ENCODE assay signal across 9 cellular contexts in genomic region chr6:110409794-110410193, GRCh38. TPM values are rescaled to one million over a fixed set of nuclear protein-coding genes. Genes with fewer than 3 reads are reported as not detected.
"Had no signal": no experiment of that assay in that cellular context is flagged by ENCODE, and none has a peak within 500 bp of the region (broad histone marks: within the 10 kb centered on the region; RNA-seq: fewer than 3 reads in every experiment).

No MANE protein-coding gene starts in this region.

- FAIRE-seq: H1, H54, HTR-8/SVneo had no signal

- H3K4me2 ChIP-seq: GM23338, KMS-11 had no signal

- DNase-seq: H9, HCEC 1CT, KBM-7 had no signal

- H3K4me3 ChIP-seq: GM23338 had no signal

- H3K27ac ChIP-seq: KMS-11 had no signal

- H3K9ac ChIP-seq: KMS-11 had no signal

RNA-seq across cellular contexts. Expression of gene DDO, which starts 5.6 kb away (rescaled TPM):
- total RNA-seq: H1, H9, HT-29 had no signal
- polyA plus RNA-seq: GM23338, H1 had no signal

RNA-seq across cellular contexts. Expression of gene METTL24, which starts 51.6 kb away (rescaled TPM):
- total RNA-seq: HT-29 had no signal
- polyA plus RNA-seq: GM23338 had no signal
